ENCODE assay signal across 9 cellular contexts in the genomic region with DNA sequence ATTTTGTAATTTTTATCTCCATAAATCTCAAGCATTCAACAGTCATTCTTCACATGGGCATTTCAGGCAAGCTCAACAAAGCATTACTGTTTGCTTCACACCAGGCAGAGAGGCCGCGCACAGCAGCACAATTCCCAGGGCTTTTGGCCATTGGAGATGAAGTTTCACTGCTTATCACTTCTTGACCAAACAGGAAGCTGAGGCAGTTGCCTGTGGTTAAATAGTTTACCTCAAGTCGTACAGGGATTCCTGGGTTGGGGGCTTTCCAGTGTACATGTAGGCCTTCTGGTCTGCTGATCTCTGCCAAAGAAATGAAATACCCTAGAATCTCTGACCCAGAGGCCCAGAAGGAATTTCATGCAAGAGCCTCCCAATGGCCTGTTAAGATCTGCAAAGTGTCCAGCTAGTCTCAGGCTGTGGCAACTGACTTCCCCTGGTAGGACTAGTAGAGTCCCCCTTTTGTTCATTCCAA. TPM values are rescaled to one million over a fixed set of nuclear protein-coding genes. Genes with fewer than 3 reads are reported as not detected.
DNase-seq lines count a peak whose midpoint lies in the region; ATAC-seq lines count a peak whose summit lies in the region.
"Had no signal": no experiment of that assay in that cellular context is flagged by ENCODE, and none has a peak within 500 bp of the region (broad histone marks: within the 10 kb centered on the region; RNA-seq: fewer than 3 reads in every experiment).

No MANE protein-coding gene starts in this region.

- peaks cover 0 to 5% of the 10 kb centered on the region in 2 experiments for H3K27me3 ChIP-seq in mesenchymal stem cell (ENCODE audit: control insufficient read depth in 1 of 2, insufficient read depth in 1 of 2, low read length in 2 of 2)

- H3K9me3 ChIP-seq in mesenchymal stem cell (ENCODE audit: control insufficient read depth, low read length) = no peaks in the 10 kb centered on the region

- peak overlapping the region; percentile 57 for H4K8ac ChIP-seq in mesenchymal stem cell (ENCODE audit: low read length)

- ATAC-seq in HG03378 (IDR thresholded peaks at IDR 0.05; ENCODE audit: unreplicated experiment) (peak; percentile 59), GM19452 (IDR thresholded peaks at IDR 0.05; ENCODE audit: unreplicated experiment) (no peak), Right ventricle myocardium superior (ENCODE audit: poor library complexity) (no peak)
- ATAC-seq in activated T-helper 17 cell treated with anti-CD3 and anti-CD28 coated beads, Interleukin-2, amount 50 U/mL, for 72 hours (replicated peaks) = peak; percentile 40

- H3K4me1 ChIP-seq in mesenchymal stem cell (ENCODE audit: control insufficient read depth, insufficient read depth, low read depth, low read length) = peaks cover 5% of the 10 kb centered on the region

- H3K36me3 Mint-ChIP-seq in activated T-helper 17 cell treated with anti-CD3 and anti-CD28 coated beads, Interleukin-2, amount 50 U/mL, for 72 hours (ENCODE audit: low read depth) = no peaks in the 10 kb centered on the region

- peak overlapping the region; percentile 12 for H2BK15ac ChIP-seq in mesenchymal stem cell (ENCODE audit: low read depth, poor library complexity, severe bottlenecking)

- H3K9me3 Mint-ChIP-seq in activated T-helper 17 cell treated with anti-CD3 and anti-CD28 coated beads, Interleukin-2, amount 50 U/mL, for 72 hours = no peaks in the 10 kb centered on the region

- no peak overlapping the region for H4K91ac ChIP-seq in mesenchymal stem cell (ENCODE audit: low read length)

- no peaks in the 10 kb centered on the region for H3K36me3 ChIP-seq in mesenchymal stem cell (ENCODE audit: control insufficient read depth in 1 of 2, insufficient read depth in 2 of 2, low read depth in 1 of 2, low read length in 2 of 2)

- peak overlapping the region; percentile 49 for H2AK5ac ChIP-seq in mesenchymal stem cell (ENCODE audit: low read length, severe bottlenecking)

- H3K18ac ChIP-seq in mesenchymal stem cell (ENCODE audit: low read depth in 1 of 2, low read length in 2 of 2) = peak overlapping the region in 1 of 2 experiments; percentile 67

- no peak overlapping the region for H3K23ac ChIP-seq in mesenchymal stem cell (ENCODE audit: low read length in 2 of 2)

- H3K4ac ChIP-seq in mesenchymal stem cell (ENCODE audit: low read depth in 1 of 2, low read length in 2 of 2) = no peak overlapping the region

- peak overlapping the region; percentile 16 for H3K9ac ChIP-seq in mesenchymal stem cell (ENCODE audit: low read length)

- H2BK12ac ChIP-seq in mesenchymal stem cell (ENCODE audit: low read length in 2 of 2) = peak overlapping the region; percentile 9 to 59

- no peak overlapping the region for H3K27ac Mint-ChIP-seq in activated T-helper 17 cell treated with anti-CD3 and anti-CD28 coated beads, Interleukin-2, amount 50 U/mL, for 72 hours

- no peaks in the 10 kb centered on the region for H3K79me1 ChIP-seq in mesenchymal stem cell (replicated peaks; ENCODE audit: low read length, poor library complexity, severe bottlenecking)

- H3K4me2 ChIP-seq in mesenchymal stem cell (ENCODE audit: low read length, poor library complexity, severe bottlenecking) = no peak overlapping the region

- no peak overlapping the region for H3K4me3 ChIP-seq in mesenchymal stem cell (ENCODE audit: insufficient read depth in 1 of 2, low read depth in 1 of 2, low read length in 2 of 2)

- H2BK5ac ChIP-seq in mesenchymal stem cell (ENCODE audit: low read depth, low read length, poor library complexity, severe bottlenecking) = no peak overlapping the region

- no peak overlapping the region for H3K14ac ChIP-seq in mesenchymal stem cell (ENCODE audit: low read length in 2 of 2)

- intact Hi-C loops in Right ventricle myocardium superior (cut with DNase I) = no loop called here

- H3K4me1 Mint-ChIP-seq in activated T-helper 17 cell treated with anti-CD3 and anti-CD28 coated beads, Interleukin-2, amount 50 U/mL, for 72 hours = peaks cover 8% of the 10 kb centered on the region

- H3K27ac ChIP-seq in mesenchymal stem cell (ENCODE audit: low read length, poor library complexity, severe bottlenecking) = peak overlapping the region; percentile 71

- peak overlapping the region; percentile 37 for H2BK120ac ChIP-seq in mesenchymal stem cell (ENCODE audit: low read depth, low read length)

- H2AFZ ChIP-seq in mesenchymal stem cell (ENCODE audit: low read depth, low read length) = no peak overlapping the region

- DNase-seq in Daoy (ENCODE audit: low read depth) = peak; percentile 87
- DNase-seq in mesenchymal stem cell = peak; percentile 87
- DNase-seq in cortex of kidney (lab: John Stamatoyannopoulos, UW) = no peak
- DNase-seq in SK-N-DZ (ENCODE audit: low spot score) = no peak
- no peak for DNase-seq in Right ventricle myocardium superior
- DNase-seq: T-helper 9 cell had no signal

- 13% methylated on average over 3 of the region's 3 CpGs for WGBS in mesenchymal stem cell

- H3K4me3 Mint-ChIP-seq in activated T-helper 17 cell treated with anti-CD3 and anti-CD28 coated beads, Interleukin-2, amount 50 U/mL, for 72 hours = no peak overlapping the region

- no peaks in the 10 kb centered on the region for H3K27me3 Mint-ChIP-seq in activated T-helper 17 cell treated with anti-CD3 and anti-CD28 coated beads, Interleukin-2, amount 50 U/mL, for 72 hours

RNA-seq across cellular contexts. Expression of a gene that starts 11.2 kb away (rescaled TPM):
- 171 and 179 TPM in 2 replicates for total RNA-seq in Daoy (2014; rRNA removed; shearing (Covaris generic))
- 100 to 1,000 TPM; 141 to 239 TPM for total RNA-seq in activated T-helper 17 cell treated with anti-CD3 and anti-CD28 coated beads, Interleukin-2, amount 50 U/mL, for 72 hours
- 95.8 TPM for polyA plus RNA-seq in mesenchymal stem cell (2013, experiment 1 of 2)
- polyA plus RNA-seq in mesenchymal stem cell (2013, experiment 2 of 2) = 97.4 TPM
- 438 and 453 TPM in 2 replicates for polyA plus RNA-seq in SK-N-DZ (2014; cell fraction: cytosol; rRNA removed)
- 217 and 287 TPM in 2 replicates for polyA plus RNA-seq in SK-N-DZ (2014; cell fraction: nucleus; rRNA removed)
- total RNA-seq in Right ventricle myocardium superior = 261 TPM

RNA-seq across cellular contexts. Expression of a gene that starts 17.5 kb away (rescaled TPM):
- 6.1 and 9.8 TPM in 2 replicates for total RNA-seq in Daoy (2014; rRNA removed; shearing (Covaris generic))
- total RNA-seq in activated T-helper 17 cell treated with anti-CD3 and anti-CD28 coated beads, Interleukin-2, amount 50 U/mL, for 72 hours = 10 to 100 TPM; 18.9 to 28.2 TPM
- 56.5 TPM for polyA plus RNA-seq in mesenchymal stem cell (2013, experiment 1 of 2)
- 57.3 TPM for polyA plus RNA-seq in mesenchymal stem cell (2013, experiment 2 of 2)
- polyA plus RNA-seq in SK-N-DZ (2014; cell fraction: cytosol; rRNA removed) = 57.8 and 65.3 TPM in 2 replicates
- 48.9 and 53.5 TPM in 2 replicates for polyA plus RNA-seq in SK-N-DZ (2014; cell fraction: nucleus; rRNA removed)
- total RNA-seq in Right ventricle myocardium superior = 47.6 TPM

RNA-seq across cellular contexts. Expression of a gene that starts 24.3 kb away (rescaled TPM):
- 14.1 and 27.9 TPM in 2 replicates for total RNA-seq in Daoy (2014; rRNA removed; shearing (Covaris generic))
- total RNA-seq in activated T-helper 17 cell treated with anti-CD3 and anti-CD28 coated beads, Interleukin-2, amount 50 U/mL, for 72 hours = 10 to 100 TPM; 20.4 to 38.7 TPM
- 14.4 TPM for polyA plus RNA-seq in mesenchymal stem cell (2013, experiment 1 of 2)
- 17.1 TPM for polyA plus RNA-seq in mesenchymal stem cell (2013, experiment 2 of 2)
- polyA plus RNA-seq in SK-N-DZ (2014; cell fraction: cytosol; rRNA removed) = 47.9 and 341 TPM in 2 replicates
- 126 and 295 TPM in 2 replicates for polyA plus RNA-seq in SK-N-DZ (2014; cell fraction: nucleus; rRNA removed)
- 48.2 TPM for total RNA-seq in Right ventricle myocardium superior

Comparison
In these comparisons a context has a peak if more than half of its experiments do, and no peak if none do; other contexts are left out.
1. DNase-seq: peak in Daoy (single experiment) and mesenchymal stem cell (single experiment); none in cortex of kidney (single experiment), SK-N-DZ (single experiment) and Right ventricle myocardium superior (single experiment).
2. ATAC-seq: peak in HG03378 (single experiment) and activated T-helper 17 cell treated with anti-CD3 and anti-CD28 coated beads, Interleukin-2, amount 50 U/mL, for 72 hours (single experiment); none in GM19452 (single experiment) and Right ventricle myocardium superior (single experiment).